ENCODE assay signal across 11 cellular contexts in the genomic region with DNA sequence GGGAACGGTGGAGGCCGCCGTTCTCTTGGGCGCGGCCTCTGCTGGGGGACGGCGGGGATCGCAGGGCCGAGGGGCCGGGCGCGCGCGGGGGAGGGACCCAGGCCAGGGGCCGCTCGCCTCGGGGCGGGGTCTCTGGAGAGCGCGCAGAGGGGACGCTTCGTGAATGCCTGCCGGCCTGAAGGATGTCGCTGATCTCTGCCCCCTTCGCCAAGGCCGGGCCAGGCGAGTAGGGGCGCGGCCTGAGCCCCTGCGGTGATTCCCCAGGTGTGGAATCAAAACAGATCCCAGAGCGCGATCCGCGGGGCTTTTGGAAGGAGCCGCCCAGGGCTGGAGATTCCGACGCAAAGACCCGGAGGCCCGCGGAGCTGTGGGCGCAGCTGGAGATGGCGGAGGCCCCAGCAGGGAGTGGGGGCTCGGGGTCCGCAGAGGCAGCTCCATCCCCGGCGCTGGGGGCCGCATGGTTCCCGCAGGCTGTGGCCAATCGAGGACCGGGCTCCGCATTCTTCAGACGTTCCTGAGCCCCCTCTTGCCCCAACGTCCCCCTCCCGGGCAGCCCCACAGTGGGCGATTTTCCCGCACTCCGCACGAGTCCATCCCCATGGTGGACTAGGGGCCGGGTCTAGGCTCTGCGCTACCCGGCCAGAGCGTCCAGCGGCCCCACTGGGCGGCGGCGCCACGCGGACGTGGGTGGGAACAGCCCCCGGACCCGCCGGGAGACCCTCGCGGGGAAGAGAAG.
DNase-seq lines count a peak whose midpoint lies in the region.
"Had no signal": no experiment of that assay in that cellular context is flagged by ENCODE, and none has a peak within 500 bp of the region (broad histone marks: within the 10 kb centered on the region; RNA-seq: fewer than 3 reads in every experiment).

No MANE protein-coding gene starts in this region.

- H3K4me1 Mint-ChIP-seq in immature natural killer cell = no peaks in the 10 kb centered on the region

- no peak overlapping the region for H3K27ac Mint-ChIP-seq in immature natural killer cell
- H3K27ac Mint-ChIP-seq: activated T-cell treated with anti-CD3 and anti-CD28 coated beads, Interleukin-2, amount 50 U/mL, for 72 hours; CD4-positive, CD25-positive, alpha-beta regulatory T cell had no signal

- H3K27me3 ChIP-seq in ectodermal cell (ENCODE audit: control insufficient read depth, insufficient read depth, low read length, poor library complexity, severe bottlenecking) (peaks cover 27% of the 10 kb centered on the region), skeletal muscle tissue (ENCODE audit: control insufficient read depth in 3 of 3, insufficient read depth in 3 of 3, low read length in 3 of 3) (peaks cover 33 to 39% (median 34%) of the 10 kb centered on the region in 3 donors)

- H3K27ac ChIP-seq in ectodermal cell (ENCODE audit: insufficient read depth, low read depth, low read length, poor library complexity, severe bottlenecking) (no peak overlapping the region), skeletal muscle tissue (ENCODE audit: low read depth, low read length) (no peak overlapping the region)
- H3K27ac ChIP-seq: PC-9 had no signal

- peaks cover 10 to 26% (median 12%) of the 10 kb centered on the region in 3 donors for H3K27me3 Mint-ChIP-seq in immature natural killer cell (ENCODE audit: low read depth in 3 of 3)

- H3K9ac ChIP-seq in skeletal muscle tissue (ENCODE audit: low read depth in 1 of 3, low read length in 3 of 3) = peak overlapping the region in 1 of 3 donors; percentile 16

- 1% methylated on average over 74 of the region's 74 CpGs for WGBS in ectodermal cell, 2 experiments

- DNase-seq in HuH-7 (ENCODE audit: low spot score) = peak; percentile 44
- DNase-seq in left kidney (ENCODE audit: low read depth, low spot score) = peak; percentile 82
- no peak for DNase-seq in immature natural killer cell
- no peak for DNase-seq in activated CD8-positive, alpha-beta memory T cell treated with anti-CD3 and anti-CD28 coated beads, Interleukin-2, amount 50 U/mL, for 4 hours
- DNase-seq in KG1 (lab: John Stamatoyannopoulos, UW) = no peak
- no peak for DNase-seq in NCI-H1694 (lab: John Stamatoyannopoulos, UW)
- DNase-seq: activated T-cell treated with anti-CD3 and anti-CD28 coated beads, Interleukin-2, amount 50 U/mL, for 72 hours; CD4-positive, CD25-positive, alpha-beta regulatory T cell; PC-9 had no signal

- peaks cover 4 to 10% (median 4%) of the 10 kb centered on the region in 3 donors for H3K36me3 Mint-ChIP-seq in immature natural killer cell

- no peak overlapping the region for H3K4me3 Mint-ChIP-seq in immature natural killer cell
- H3K4me3 Mint-ChIP-seq: activated T-cell treated with anti-CD3 and anti-CD28 coated beads, Interleukin-2, amount 50 U/mL, for 72 hours; CD4-positive, CD25-positive, alpha-beta regulatory T cell had no signal

- peaks cover 0 to 6% (median 0%) of the 10 kb centered on the region in 6 donors for H3K9me3 Mint-ChIP-seq in immature natural killer cell

- H3K4me3 ChIP-seq in ectodermal cell (ENCODE audit: insufficient read depth, low read depth, low read length) (peak overlapping the region; percentile 71), skeletal muscle tissue (ENCODE audit: low read length in 3 of 3) (peak overlapping the region in 2 of 3 donors; percentile 20 to 35)
- H3K4me3 ChIP-seq: PC-9 had no signal

- H3K36me3 ChIP-seq in ectodermal cell (ENCODE audit: control insufficient read depth, insufficient read depth, low read length) = no peaks in the 10 kb centered on the region
- H3K36me3 ChIP-seq in skeletal muscle tissue (ENCODE audit: control insufficient read depth in 3 of 3, insufficient read depth in 3 of 3, low read length in 3 of 3) = no peaks in the 10 kb centered on the region

- H3K9me3 ChIP-seq in ectodermal cell (ENCODE audit: control insufficient read depth, low read length) (no peaks in the 10 kb centered on the region), skeletal muscle tissue (ENCODE audit: control insufficient read depth in 3 of 3, low read length in 3 of 3) (no peaks in the 10 kb centered on the region)

- H3K4me1 ChIP-seq in ectodermal cell (ENCODE audit: control insufficient read depth, insufficient read depth, low read length) (no peaks in the 10 kb centered on the region), skeletal muscle tissue (ENCODE audit: control insufficient read depth in 3 of 3, insufficient read depth in 3 of 3, low read length in 3 of 3) (no peaks in the 10 kb centered on the region)

Comparison
In these comparisons a context has a peak if more than half of its experiments do, and no peak if none do; other contexts are left out.
1. DNase-seq: peak in HuH-7 (single experiment) and left kidney (single experiment); none in immature natural killer cell (0 of 3), activated CD8-positive, alpha-beta memory T cell treated with anti-CD3 and anti-CD28 coated beads, Interleukin-2, amount 50 U/mL, for 4 hours (single experiment), KG1 (single experiment) and NCI-H1694 (single experiment).